Comparison of ENCODE assay signal across 1 cellular context in the genomic region with DNA sequence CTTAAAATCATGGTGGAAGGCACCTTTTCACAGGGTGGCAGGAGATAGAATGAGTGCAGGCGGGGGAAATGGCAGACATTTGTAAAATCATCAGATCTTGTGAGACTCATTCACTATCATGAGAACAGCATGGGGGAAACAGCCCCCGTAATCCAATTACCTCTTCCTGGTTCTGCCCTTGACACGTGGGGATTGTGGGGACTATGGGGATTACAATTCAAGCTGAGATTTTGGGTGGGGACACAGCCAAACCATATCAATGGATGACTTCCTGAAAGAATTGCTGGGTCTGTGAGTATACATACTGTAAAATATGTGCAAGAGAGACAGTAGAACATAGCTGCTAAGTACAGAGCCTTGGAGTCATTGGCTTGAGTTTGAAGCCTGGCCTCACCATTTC.
TF ChIP-seq lines count a peak whose summit lies in the region.

No MANE protein-coding gene starts in this region.

TF ChIP-seq in WTC11, 78 proteins besides CTCF, POLR2A, EP300 and RAD21 (continued from another document):
- TF ChIP-seq, protein P1, sequence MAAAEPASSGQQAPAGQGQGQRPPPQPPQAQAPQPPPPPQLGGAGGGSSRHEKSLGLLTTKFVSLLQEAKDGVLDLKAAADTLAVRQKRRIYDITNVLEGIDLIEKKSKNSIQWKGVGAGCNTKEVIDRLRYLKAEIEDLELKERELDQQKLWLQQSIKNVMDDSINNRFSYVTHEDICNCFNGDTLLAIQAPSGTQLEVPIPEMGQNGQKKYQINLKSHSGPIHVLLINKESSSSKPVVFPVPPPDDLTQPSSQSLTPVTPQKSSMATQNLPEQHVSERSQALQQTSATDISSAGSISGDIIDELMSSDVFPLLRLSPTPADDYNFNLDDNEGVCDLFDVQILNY (CRISPR knock-in tag; IDR thresholded peaks at IDR 0.05) = no peak
- TF ChIP-seq, protein P2, sequence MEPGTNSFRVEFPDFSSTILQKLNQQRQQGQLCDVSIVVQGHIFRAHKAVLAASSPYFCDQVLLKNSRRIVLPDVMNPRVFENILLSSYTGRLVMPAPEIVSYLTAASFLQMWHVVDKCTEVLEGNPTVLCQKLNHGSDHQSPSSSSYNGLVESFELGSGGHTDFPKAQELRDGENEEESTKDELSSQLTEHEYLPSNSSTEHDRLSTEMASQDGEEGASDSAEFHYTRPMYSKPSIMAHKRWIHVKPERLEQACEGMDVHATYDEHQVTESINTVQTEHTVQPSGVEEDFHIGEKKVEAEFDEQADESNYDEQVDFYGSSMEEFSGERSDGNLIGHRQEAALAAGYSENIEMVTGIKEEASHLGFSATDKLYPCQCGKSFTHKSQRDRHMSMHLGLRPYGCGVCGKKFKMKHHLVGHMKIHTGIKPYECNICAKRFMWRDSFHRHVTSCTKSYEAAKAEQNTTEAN (CRISPR knock-in tag; IDR thresholded peaks at IDR 0.05) = no peak
